Comparison of ENCODE assay signal across 1 cellular context in genomic region chr16:16267708-16268107, GRCh38. TPM values are rescaled to one million over a fixed set of nuclear protein-coding genes. Genes with fewer than 3 reads are reported as not detected.
"Had no signal": no experiment of that assay in that cellular context is flagged by ENCODE, and none has a peak within 500 bp of the region (broad histone marks: within the 10 kb centered on the region; RNA-seq: fewer than 3 reads in every experiment).

No MANE protein-coding gene starts in this region.

RNA-seq across cellular contexts. Expression of gene ABCC6, which starts 44.4 kb away (rescaled TPM):
- total RNA-seq: MCF 10A had no signal
